1 cellular context compared by ENCODE assay signal in the genomic region with DNA sequence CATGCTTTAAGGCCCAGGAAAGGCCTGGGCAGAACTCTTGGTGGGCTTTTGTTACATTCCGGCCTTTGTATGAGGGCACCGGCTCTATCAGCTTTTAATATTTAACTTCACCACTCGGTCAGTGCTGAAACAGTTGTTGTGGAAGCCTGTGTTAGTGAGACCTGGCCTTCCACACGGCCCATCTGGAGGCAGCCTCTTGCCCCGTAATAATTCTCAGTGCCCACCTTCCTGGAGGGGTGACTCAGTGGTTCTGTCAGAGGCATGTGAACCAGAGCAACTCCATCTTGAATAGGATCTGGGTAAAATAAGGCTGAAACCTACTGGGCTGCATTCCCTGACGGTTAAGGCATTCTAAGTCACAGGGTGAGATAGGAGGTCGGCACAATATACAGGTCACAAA.
TF ChIP-seq lines count a peak whose summit lies in the region.

No MANE protein-coding gene starts in this region.

TF ChIP-seq in K562, 482 proteins besides CTCF, POLR2A, EP300 and RAD21 (continued from another document and continues in another):
- TF ChIP-seq, protein P1, sequence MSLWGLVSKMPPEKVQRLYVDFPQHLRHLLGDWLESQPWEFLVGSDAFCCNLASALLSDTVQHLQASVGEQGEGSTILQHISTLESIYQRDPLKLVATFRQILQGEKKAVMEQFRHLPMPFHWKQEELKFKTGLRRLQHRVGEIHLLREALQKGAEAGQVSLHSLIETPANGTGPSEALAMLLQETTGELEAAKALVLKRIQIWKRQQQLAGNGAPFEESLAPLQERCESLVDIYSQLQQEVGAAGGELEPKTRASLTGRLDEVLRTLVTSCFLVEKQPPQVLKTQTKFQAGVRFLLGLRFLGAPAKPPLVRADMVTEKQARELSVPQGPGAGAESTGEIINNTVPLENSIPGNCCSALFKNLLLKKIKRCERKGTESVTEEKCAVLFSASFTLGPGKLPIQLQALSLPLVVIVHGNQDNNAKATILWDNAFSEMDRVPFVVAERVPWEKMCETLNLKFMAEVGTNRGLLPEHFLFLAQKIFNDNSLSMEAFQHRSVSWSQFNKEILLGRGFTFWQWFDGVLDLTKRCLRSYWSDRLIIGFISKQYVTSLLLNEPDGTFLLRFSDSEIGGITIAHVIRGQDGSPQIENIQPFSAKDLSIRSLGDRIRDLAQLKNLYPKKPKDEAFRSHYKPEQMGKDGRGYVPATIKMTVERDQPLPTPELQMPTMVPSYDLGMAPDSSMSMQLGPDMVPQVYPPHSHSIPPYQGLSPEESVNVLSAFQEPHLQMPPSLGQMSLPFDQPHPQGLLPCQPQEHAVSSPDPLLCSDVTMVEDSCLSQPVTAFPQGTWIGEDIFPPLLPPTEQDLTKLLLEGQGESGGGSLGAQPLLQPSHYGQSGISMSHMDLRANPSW (CRISPR knock-in tag; IDR thresholded peaks at IDR 0.05): no peak
- no peak for TF ChIP-seq XRCC5 (IDR thresholded peaks at IDR 0.05; ENCODE audit: low read depth, low read length)
- TF ChIP-seq, protein P2, sequence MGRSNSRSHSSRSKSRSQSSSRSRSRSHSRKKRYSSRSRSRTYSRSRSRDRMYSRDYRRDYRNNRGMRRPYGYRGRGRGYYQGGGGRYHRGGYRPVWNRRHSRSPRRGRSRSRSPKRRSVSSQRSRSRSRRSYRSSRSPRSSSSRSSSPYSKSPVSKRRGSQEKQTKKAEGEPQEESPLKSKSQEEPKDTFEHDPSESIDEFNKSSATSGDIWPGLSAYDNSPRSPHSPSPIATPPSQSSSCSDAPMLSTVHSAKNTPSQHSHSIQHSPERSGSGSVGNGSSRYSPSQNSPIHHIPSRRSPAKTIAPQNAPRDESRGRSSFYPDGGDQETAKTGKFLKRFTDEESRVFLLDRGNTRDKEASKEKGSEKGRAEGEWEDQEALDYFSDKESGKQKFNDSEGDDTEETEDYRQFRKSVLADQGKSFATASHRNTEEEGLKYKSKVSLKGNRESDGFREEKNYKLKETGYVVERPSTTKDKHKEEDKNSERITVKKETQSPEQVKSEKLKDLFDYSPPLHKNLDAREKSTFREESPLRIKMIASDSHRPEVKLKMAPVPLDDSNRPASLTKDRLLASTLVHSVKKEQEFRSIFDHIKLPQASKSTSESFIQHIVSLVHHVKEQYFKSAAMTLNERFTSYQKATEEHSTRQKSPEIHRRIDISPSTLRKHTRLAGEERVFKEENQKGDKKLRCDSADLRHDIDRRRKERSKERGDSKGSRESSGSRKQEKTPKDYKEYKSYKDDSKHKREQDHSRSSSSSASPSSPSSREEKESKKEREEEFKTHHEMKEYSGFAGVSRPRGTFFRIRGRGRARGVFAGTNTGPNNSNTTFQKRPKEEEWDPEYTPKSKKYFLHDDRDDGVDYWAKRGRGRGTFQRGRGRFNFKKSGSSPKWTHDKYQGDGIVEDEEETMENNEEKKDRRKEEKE (IDR thresholded peaks at IDR 0.05; ENCODE audit: borderline replicate concordance in 1 of 2, control insufficient read depth in 1 of 2, low read depth in 2 of 2, low read length in 1 of 2): no peak
- TF ChIP-seq, protein P3, sequence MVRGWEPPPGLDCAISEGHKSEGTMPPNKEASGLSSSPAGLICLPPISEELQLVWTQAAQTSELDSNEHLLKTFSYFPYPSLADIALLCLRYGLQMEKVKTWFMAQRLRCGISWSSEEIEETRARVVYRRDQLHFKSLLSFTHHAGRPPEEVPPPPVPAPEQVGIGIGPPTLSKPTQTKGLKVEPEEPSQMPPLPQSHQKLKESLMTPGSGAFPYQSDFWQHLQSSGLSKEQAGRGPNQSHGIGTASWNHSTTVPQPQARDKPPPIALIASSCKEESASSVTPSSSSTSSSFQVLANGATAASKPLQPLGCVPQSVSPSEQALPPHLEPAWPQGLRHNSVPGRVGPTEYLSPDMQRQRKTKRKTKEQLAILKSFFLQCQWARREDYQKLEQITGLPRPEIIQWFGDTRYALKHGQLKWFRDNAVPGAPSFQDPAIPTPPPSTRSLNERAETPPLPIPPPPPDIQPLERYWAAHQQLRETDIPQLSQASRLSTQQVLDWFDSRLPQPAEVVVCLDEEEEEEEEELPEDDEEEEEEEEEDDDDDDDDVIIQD (CRISPR knock-in tag; IDR thresholded peaks at IDR 0.05): no peak
- TF ChIP-seq ZBTB34 (CRISPR knock-in tag; IDR thresholded peaks at IDR 0.05): no peak
- no peak for TF ChIP-seq ZNF696 (CRISPR knock-in tag; conservative IDR thresholded peaks at IDR 0.05)
- TF ChIP-seq MLLT1 (IDR thresholded peaks at IDR 0.05): no peak
- TF ChIP-seq, protein P4, sequence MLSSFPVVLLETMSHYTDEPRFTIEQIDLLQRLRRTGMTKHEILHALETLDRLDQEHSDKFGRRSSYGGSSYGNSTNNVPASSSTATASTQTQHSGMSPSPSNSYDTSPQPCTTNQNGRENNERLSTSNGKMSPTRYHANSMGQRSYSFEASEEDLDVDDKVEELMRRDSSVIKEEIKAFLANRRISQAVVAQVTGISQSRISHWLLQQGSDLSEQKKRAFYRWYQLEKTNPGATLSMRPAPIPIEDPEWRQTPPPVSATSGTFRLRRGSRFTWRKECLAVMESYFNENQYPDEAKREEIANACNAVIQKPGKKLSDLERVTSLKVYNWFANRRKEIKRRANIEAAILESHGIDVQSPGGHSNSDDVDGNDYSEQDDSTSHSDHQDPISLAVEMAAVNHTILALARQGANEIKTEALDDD (IDR thresholded peaks at IDR 0.05): no peak
- TF ChIP-seq SMAD3 (CRISPR knock-in tag; conservative IDR thresholded peaks at IDR 0.05): peak; percentile 96
- TF ChIP-seq ZNF740 (CRISPR knock-in tag; IDR thresholded peaks at IDR 0.05): no peak
- peak in 1 of 2 experiments; percentile 78; a peak in 2 of 4 replicates for TF ChIP-seq ZNF740 (tag; IDR thresholded peaks at IDR 0.05)
- TF ChIP-seq CBFB (CRISPR knock-in tag; IDR thresholded peaks at IDR 0.05): no peak
- TF ChIP-seq ZNF324 (CRISPR knock-in tag; IDR thresholded peaks at IDR 0.05): peak; percentile 62; the same call in 1 of the 2 replicates
- no peak for TF ChIP-seq BHLHE40 (IDR thresholded peaks at IDR 0.05; ENCODE audit: low read length)
- no peak for TF ChIP-seq LEF1 (IDR thresholded peaks at IDR 0.05)
- TF ChIP-seq, protein P5, sequence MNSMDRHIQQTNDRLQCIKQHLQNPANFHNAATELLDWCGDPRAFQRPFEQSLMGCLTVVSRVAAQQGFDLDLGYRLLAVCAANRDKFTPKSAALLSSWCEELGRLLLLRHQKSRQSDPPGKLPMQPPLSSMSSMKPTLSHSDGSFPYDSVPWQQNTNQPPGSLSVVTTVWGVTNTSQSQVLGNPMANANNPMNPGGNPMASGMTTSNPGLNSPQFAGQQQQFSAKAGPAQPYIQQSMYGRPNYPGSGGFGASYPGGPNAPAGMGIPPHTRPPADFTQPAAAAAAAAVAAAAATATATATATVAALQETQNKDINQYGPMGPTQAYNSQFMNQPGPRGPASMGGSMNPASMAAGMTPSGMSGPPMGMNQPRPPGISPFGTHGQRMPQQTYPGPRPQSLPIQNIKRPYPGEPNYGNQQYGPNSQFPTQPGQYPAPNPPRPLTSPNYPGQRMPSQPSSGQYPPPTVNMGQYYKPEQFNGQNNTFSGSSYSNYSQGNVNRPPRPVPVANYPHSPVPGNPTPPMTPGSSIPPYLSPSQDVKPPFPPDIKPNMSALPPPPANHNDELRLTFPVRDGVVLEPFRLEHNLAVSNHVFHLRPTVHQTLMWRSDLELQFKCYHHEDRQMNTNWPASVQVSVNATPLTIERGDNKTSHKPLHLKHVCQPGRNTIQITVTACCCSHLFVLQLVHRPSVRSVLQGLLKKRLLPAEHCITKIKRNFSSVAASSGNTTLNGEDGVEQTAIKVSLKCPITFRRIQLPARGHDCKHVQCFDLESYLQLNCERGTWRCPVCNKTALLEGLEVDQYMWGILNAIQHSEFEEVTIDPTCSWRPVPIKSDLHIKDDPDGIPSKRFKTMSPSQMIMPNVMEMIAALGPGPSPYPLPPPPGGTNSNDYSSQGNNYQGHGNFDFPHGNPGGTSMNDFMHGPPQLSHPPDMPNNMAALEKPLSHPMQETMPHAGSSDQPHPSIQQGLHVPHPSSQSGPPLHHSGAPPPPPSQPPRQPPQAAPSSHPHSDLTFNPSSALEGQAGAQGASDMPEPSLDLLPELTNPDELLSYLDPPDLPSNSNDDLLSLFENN (IDR thresholded peaks at IDR 0.05; ENCODE audit: low read depth in 2 of 2, low read length in 2 of 2): no peak
- no peak for TF ChIP-seq DDX20 (tag; IDR thresholded peaks at IDR 0.05; ENCODE audit: low read depth)
- no peak for TF ChIP-seq ZBED1 (IDR thresholded peaks at IDR 0.05)
- TF ChIP-seq HNRNPLL (IDR thresholded peaks at IDR 0.05; ENCODE audit: low read depth, low read length, poor library complexity, severe bottlenecking): no peak
- no peak for TF ChIP-seq ZBTB8A (IDR thresholded peaks at IDR 0.05; ENCODE audit: partially characterized antibody)
- TF ChIP-seq ZNF780A (CRISPR knock-in tag; IDR thresholded peaks at IDR 0.05): no peak
- TF ChIP-seq RBBP5 (IDR thresholded peaks at IDR 0.05; ENCODE audit: borderline replicate concordance, insufficient read depth, low read length, poor library complexity, severe bottlenecking): no peak
- no peak for TF ChIP-seq CSDE1 (IDR thresholded peaks at IDR 0.05)
- no peak for TF ChIP-seq MTF1 (CRISPR knock-in tag; IDR thresholded peaks at IDR 0.05; ENCODE audit: borderline replicate concordance)
- no peak for TF ChIP-seq NCOA1 (IDR thresholded peaks at IDR 0.05; ENCODE audit: low read depth)
- TF ChIP-seq DMBX1 (CRISPR knock-in tag; IDR thresholded peaks at IDR 0.05; ENCODE audit: borderline replicate concordance): peak; percentile 98; the same call in 1 of the 2 replicates
- TF ChIP-seq ASH1L (IDR thresholded peaks at IDR 0.05; ENCODE audit: borderline replicate concordance, low read depth, partially characterized antibody): no peak
- no peak for TF ChIP-seq HDAC2 (IDR thresholded peaks at IDR 0.05)
- TF ChIP-seq FOXO4 (CRISPR knock-in tag; IDR thresholded peaks at IDR 0.05): peak; percentile 77; the same call in 1 of the 2 replicates
- no peak for TF ChIP-seq TARDBP (IDR thresholded peaks at IDR 0.05)
- TF ChIP-seq, protein P6, sequence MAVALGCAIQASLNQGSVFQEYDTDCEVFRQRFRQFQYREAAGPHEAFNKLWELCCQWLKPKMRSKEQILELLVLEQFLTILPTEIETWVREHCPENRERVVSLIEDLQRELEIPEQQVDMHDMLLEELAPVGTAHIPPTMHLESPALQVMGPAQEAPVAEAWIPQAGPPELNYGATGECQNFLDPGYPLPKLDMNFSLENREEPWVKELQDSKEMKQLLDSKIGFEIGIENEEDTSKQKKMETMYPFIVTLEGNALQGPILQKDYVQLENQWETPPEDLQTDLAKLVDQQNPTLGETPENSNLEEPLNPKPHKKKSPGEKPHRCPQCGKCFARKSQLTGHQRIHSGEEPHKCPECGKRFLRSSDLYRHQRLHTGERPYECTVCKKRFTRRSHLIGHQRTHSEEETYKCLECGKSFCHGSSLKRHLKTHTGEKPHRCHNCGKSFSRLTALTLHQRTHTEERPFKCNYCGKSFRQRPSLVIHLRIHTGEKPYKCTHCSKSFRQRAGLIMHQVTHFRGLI (CRISPR knock-in tag; IDR thresholded peaks at IDR 0.05): peak; percentile 89
- 0 out of 2 replicates have a peak, but pooled peaks have one; percentile 33 for TF ChIP-seq ZBTB17 (CRISPR knock-in tag; IDR thresholded peaks at IDR 0.05)
- 0 out of 2 replicates have a peak, but pooled peaks have one; percentile 13 for TF ChIP-seq THRB (CRISPR knock-in tag; conservative IDR thresholded peaks at IDR 0.05)
